Comparison of ENCODE assay signal across 13 cellular contexts in the genomic region with DNA sequence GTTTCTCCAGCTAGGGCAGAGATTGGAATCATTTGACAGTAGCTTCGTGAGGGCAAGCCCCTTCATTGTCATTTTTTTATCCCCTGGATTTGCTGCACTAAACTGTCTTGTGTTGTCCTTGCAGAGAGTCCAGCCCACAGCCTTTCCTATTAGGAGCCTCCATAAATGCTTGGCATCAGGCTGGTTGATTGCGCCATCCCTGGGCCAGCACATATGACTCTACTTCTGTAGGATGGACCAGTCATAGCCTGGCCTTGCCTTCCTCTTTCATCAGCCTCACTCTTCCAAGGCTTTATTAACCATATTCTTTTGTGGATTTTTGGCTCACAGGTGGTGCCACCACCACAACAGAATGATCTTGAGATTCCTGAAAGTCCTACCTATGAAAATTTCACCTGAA. TPM values are rescaled to one million over a fixed set of nuclear protein-coding genes. Genes with fewer than 3 reads are reported as not detected.
DNase-seq lines count a peak whose midpoint lies in the region; ATAC-seq and TF ChIP-seq lines count a peak whose summit lies in the region.
"Had no signal": no experiment of that assay in that cellular context is flagged by ENCODE, and none has a peak within 500 bp of the region (broad histone marks: within the 10 kb centered on the region; RNA-seq: fewer than 3 reads in every experiment).

No MANE protein-coding gene starts in this region.

- H3K36me3 Mint-ChIP-seq in activated naive CD8-positive, alpha-beta T cell, result peaks cover 4% of the 10 kb centered on the region
- H3K36me3 Mint-ChIP-seq in activated naive CD8-positive, alpha-beta T cell treated with anti-CD3 and anti-CD28 coated beads, Interleukin-2, amount 50 U/mL, for 24 hours (ENCODE audit: low read depth), result peaks cover 5% of the 10 kb centered on the region
- H3K36me3 Mint-ChIP-seq in activated CD4-positive, alpha-beta memory T cell treated with anti-CD3 and anti-CD28 coated beads for 36 hours, result no peaks in the 10 kb centered on the region

- H3K9me3 ChIP-seq in sigmoid colon, result no peaks in the 10 kb centered on the region
- H3K9me3 ChIP-seq: SJSA1 had no signal

- ATAC-seq in activated naive CD8-positive, alpha-beta T cell treated with anti-CD3 and anti-CD28 coated beads, Interleukin-2, amount 50 U/mL, for 24 hours, result no peak
- no peak for ATAC-seq in stimulated activated naive CD8-positive, alpha-beta T cell treated with anti-CD3 and anti-CD28 coated beads, Interleukin-15, Interleukin-2, amounts not matched to agents 100 U/mL and 50 U/mL, for 24 hours
- no peak for ATAC-seq in HG03025 (IDR thresholded peaks at IDR 0.05; ENCODE audit: low FRiP score, unreplicated experiment)

- DNase-seq in activated naive CD8-positive, alpha-beta T cell treated with anti-CD3 and anti-CD28 coated beads, Interleukin-2, amount 50 U/mL, for 24 hours, result no peak
- DNase-seq in RPMI7951 (ENCODE audit: low read depth) (peak; percentile 2), fibroblast of the conjunctiva (ENCODE audit: low read depth) (peak; percentile 26), sigmoid colon (no peak)
- DNase-seq in activated CD4-positive, alpha-beta memory T cell treated with anti-CD3 and anti-CD28 coated beads for 36 hours, result no peak
- DNase-seq in stimulated activated naive CD8-positive, alpha-beta T cell treated with anti-CD3 and anti-CD28 coated beads, Interleukin-15, Interleukin-2, amounts not matched to agents 100 U/mL and 50 U/mL, for 24 hours, result no peak
- DNase-seq: ACHN; activated naive CD4-positive, alpha-beta T cell treated with anti-CD3 and anti-CD28 coated beads, Interleukin-2, amount 50 U/mL, for 16 hours; NK-92 treated with Interleukin-12 subunit alpha and Interleukin-12 subunit beta, amount 100 ng/mL, for 24 hours had no signal

- no peak for TF ChIP-seq CTCF in sigmoid colon (IDR thresholded peaks at IDR 0.05)

- H3K4me1 Mint-ChIP-seq in activated naive CD8-positive, alpha-beta T cell (ENCODE audit: low read depth), result peaks cover 7% of the 10 kb centered on the region
- H3K4me1 Mint-ChIP-seq in activated naive CD8-positive, alpha-beta T cell treated with anti-CD3 and anti-CD28 coated beads, Interleukin-2, amount 50 U/mL, for 24 hours, result no peaks in the 10 kb centered on the region
- peaks cover 5% of the 10 kb centered on the region for H3K4me1 Mint-ChIP-seq in activated CD4-positive, alpha-beta memory T cell treated with anti-CD3 and anti-CD28 coated beads for 36 hours (ENCODE audit: low read depth)

- no peaks in the 10 kb centered on the region for H3K27me3 Mint-ChIP-seq in activated naive CD8-positive, alpha-beta T cell
- H3K27me3 Mint-ChIP-seq in activated naive CD8-positive, alpha-beta T cell treated with anti-CD3 and anti-CD28 coated beads, Interleukin-2, amount 50 U/mL, for 24 hours, result no peaks in the 10 kb centered on the region
- H3K27me3 Mint-ChIP-seq in activated CD4-positive, alpha-beta memory T cell treated with anti-CD3 and anti-CD28 coated beads for 36 hours, result no peaks in the 10 kb centered on the region

- POLR2A ChIA-PET in activated CD4-positive, alpha-beta memory T cell treated with anti-CD3 and anti-CD28 coated beads for 36 hours (lab: Charles Lee), result no interaction called here

- intact Hi-C loops in activated CD4-positive, alpha-beta memory T cell treated with anti-CD3 and anti-CD28 coated beads for 36 hours (cut with micrococcal nuclease), result no loop called here
- intact Hi-C loops in sigmoid colon (cut with DNase I), result no loop called here

- TF ChIP-seq EP300 in sigmoid colon (IDR thresholded peaks at IDR 0.05), result no peak

- H3K4me1 ChIP-seq in sigmoid colon, result no peaks in the 10 kb centered on the region

- H3K27ac ChIP-seq in sigmoid colon, result no peak overlapping the region
- H3K27ac ChIP-seq: SJSA1 had no signal

- no peak overlapping the region for H3K4me3 Mint-ChIP-seq in activated naive CD8-positive, alpha-beta T cell
- no peak overlapping the region for H3K4me3 Mint-ChIP-seq in activated naive CD8-positive, alpha-beta T cell treated with anti-CD3 and anti-CD28 coated beads, Interleukin-2, amount 50 U/mL, for 24 hours
- no peak overlapping the region for H3K4me3 Mint-ChIP-seq in activated CD4-positive, alpha-beta memory T cell treated with anti-CD3 and anti-CD28 coated beads for 36 hours

- no peaks in the 10 kb centered on the region for H3K36me3 ChIP-seq in sigmoid colon
- H3K36me3 ChIP-seq: SJSA1 had no signal

- peak overlapping the region; percentile 80 for H3K27ac Mint-ChIP-seq in activated naive CD8-positive, alpha-beta T cell
- H3K27ac Mint-ChIP-seq in activated naive CD8-positive, alpha-beta T cell treated with anti-CD3 and anti-CD28 coated beads, Interleukin-2, amount 50 U/mL, for 24 hours, result no peak overlapping the region
- H3K27ac Mint-ChIP-seq in activated CD4-positive, alpha-beta memory T cell treated with anti-CD3 and anti-CD28 coated beads for 36 hours, result no peak overlapping the region

- H3K9me3 Mint-ChIP-seq in activated naive CD8-positive, alpha-beta T cell (ENCODE audit: low read depth), result no peaks in the 10 kb centered on the region
- no peaks in the 10 kb centered on the region for H3K9me3 Mint-ChIP-seq in activated naive CD8-positive, alpha-beta T cell treated with anti-CD3 and anti-CD28 coated beads, Interleukin-2, amount 50 U/mL, for 24 hours
- no peaks in the 10 kb centered on the region for H3K9me3 Mint-ChIP-seq in activated CD4-positive, alpha-beta memory T cell treated with anti-CD3 and anti-CD28 coated beads for 36 hours

- WGBS in sigmoid colon, 2 donors, result 95 to 97% methylated on average over 2 of the region's 2 CpGs

- CTCF ChIA-PET in activated CD4-positive, alpha-beta memory T cell treated with anti-CD3 and anti-CD28 coated beads for 36 hours (lab: Charles Lee), result interaction anchor here (1.4 to 7.1 kb wide), 4 partner anchors 49 to 126 kb away, joined by 3 to 150 read pairs (median 39); a partner anchor contains a TSS

- no peaks in the 10 kb centered on the region for H3K27me3 ChIP-seq in sigmoid colon
- H3K27me3 ChIP-seq: SJSA1 had no signal

- TF ChIP-seq POLR2A in sigmoid colon (IDR thresholded peaks at IDR 0.05), result no peak

- H3K4me3 ChIP-seq in sigmoid colon, result no peak overlapping the region
- H3K4me3 ChIP-seq: SJSA1 had no signal

RNA-seq across cellular contexts. Expression of a gene that starts 31.4 kb away (rescaled TPM):
- total RNA-seq in RPMI7951 (2014; rRNA removed; shearing (Covaris generic)), result not detected in 2 replicates
- 1 to 10 TPM; 4.8 to 4.9 TPM for total RNA-seq in activated CD4-positive, alpha-beta memory T cell treated with anti-CD3 and anti-CD28 coated beads for 36 hours
- under 1 TPM in 3 of 4 donors, not detected in 1; under 0.01 to 0.36 (median 0.16) TPM for total RNA-seq in sigmoid colon
- polyA plus RNA-seq in sigmoid colon, result 10 to 100 TPM in 1 of 3 donors, under 1 TPM in 1, not detected in 1; 0.23 to 12.8 TPM
- total RNA-seq: SJSA1 had no signal
- polyA plus RNA-seq: neural cell had no signal

RNA-seq across cellular contexts. Expression of a gene that starts 35.3 kb away (rescaled TPM):
- total RNA-seq in RPMI7951 (2014; rRNA removed; shearing (Covaris generic)), result not detected in 2 replicates
- under 1 TPM in 1 of 2 experiments, not detected in 1; 0.14 TPM for total RNA-seq in activated CD4-positive, alpha-beta memory T cell treated with anti-CD3 and anti-CD28 coated beads for 36 hours
- under 1 TPM in 3 of 4 donors, not detected in 1; 0.16 to 0.36 (median 0.27) TPM for total RNA-seq in sigmoid colon
- 1 to 10 TPM in 2 of 3 donors, not detected in 1; 1.0 to 1.8 TPM for polyA plus RNA-seq in sigmoid colon
- total RNA-seq: SJSA1 had no signal
- polyA plus RNA-seq: neural cell had no signal

RNA-seq across cellular contexts. Expression of a gene that starts 57.6 kb away (rescaled TPM):
- not detected in 2 replicates for total RNA-seq in RPMI7951 (2014; rRNA removed; shearing (Covaris generic))
- total RNA-seq in activated CD4-positive, alpha-beta memory T cell treated with anti-CD3 and anti-CD28 coated beads for 36 hours, result not detected
- total RNA-seq in sigmoid colon, result under 1 TPM in 2 of 4 donors, not detected in 2; 0.66 to 0.71 TPM
- polyA plus RNA-seq in sigmoid colon, result 100 to 1,000 TPM; 175 to 478 (median 284) TPM
- total RNA-seq: SJSA1 had no signal
- polyA plus RNA-seq: neural cell had no signal

Comparison
In these comparisons a context has a peak if more than half of its experiments do, and no peak if none do; other contexts are left out.
1. DNase-seq: peak in RPMI7951 (single experiment) and fibroblast of the conjunctiva (single experiment); none in activated naive CD8-positive, alpha-beta T cell treated with anti-CD3 and anti-CD28 coated beads, Interleukin-2, amount 50 U/mL, for 24 hours (single experiment), activated CD4-positive, alpha-beta memory T cell treated with anti-CD3 and anti-CD28 coated beads for 36 hours (single experiment), stimulated activated naive CD8-positive, alpha-beta T cell treated with anti-CD3 and anti-CD28 coated beads, Interleukin-15, Interleukin-2, amounts not matched to agents 100 U/mL and 50 U/mL, for 24 hours (single experiment) and sigmoid colon (single experiment).